ENCODE assay signal across 6 cellular contexts in the genomic region with DNA sequence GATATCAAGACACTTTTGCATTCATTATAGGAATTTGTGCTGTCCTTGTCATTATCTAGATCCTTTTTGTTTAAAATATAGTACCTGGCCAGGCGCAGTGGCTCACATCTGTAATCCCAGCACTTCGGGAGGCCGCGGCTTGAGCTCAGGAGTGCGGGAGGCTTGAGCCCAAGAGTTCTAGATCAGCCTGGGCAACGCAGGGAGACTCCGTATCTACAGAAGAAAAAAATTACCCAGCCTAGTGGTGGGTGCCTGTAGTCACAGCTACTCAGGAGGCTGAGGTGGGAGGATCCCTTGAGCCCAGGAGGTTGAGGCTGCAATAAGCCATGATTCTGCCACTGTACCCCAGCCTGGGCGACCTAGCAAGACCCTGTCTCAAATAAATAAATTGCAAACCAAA. TPM values are rescaled to one million over a fixed set of nuclear protein-coding genes. Genes with fewer than 3 reads are reported as not detected.
DNase-seq lines count a peak whose midpoint lies in the region; ATAC-seq and TF ChIP-seq lines count a peak whose summit lies in the region.

No MANE protein-coding gene starts in this region.

- ATAC-seq in CD4-positive, CD25-positive, alpha-beta regulatory T cell (ENCODE audit: low read depth in 2 of 2): no peak
- ATAC-seq in esophagus mucosa (peak; percentile 22), GM18873 (IDR thresholded peaks at IDR 0.05; ENCODE audit: low FRiP score, unreplicated experiment) (no peak)
- ATAC-seq in stimulated activated memory B cell treated with anti-CD40 and anti-IgM and Interleukin-4, amounts not matched to agents 10 μg/mL and 1 μg/mL and 100 μg/mL, for 72 hours: no peak

- H3K79me2 ChIP-seq in OCI-LY7 (ENCODE audit: insufficient read depth, low read depth, low read length): no peaks in the 10 kb centered on the region

- no TSS peak for BruUV-seq in OCI-LY7 (replicated peaks; lab: Mats Ljungman, UMichigan)

- peaks cover 6% of the 10 kb centered on the region for H3K4me1 ChIP-seq in CD4-positive, CD25-positive, alpha-beta regulatory T cell (ENCODE audit: control insufficient read depth, insufficient read depth, low read length, poor library complexity, severe bottlenecking)
- H3K4me1 ChIP-seq in OCI-LY7 (ENCODE audit: insufficient read depth, low read length, poor library complexity, severe bottlenecking): no peaks in the 10 kb centered on the region

- peak overlapping the region; percentile 65 for H3K4me3 ChIP-seq in CD4-positive, CD25-positive, alpha-beta regulatory T cell (ENCODE audit: low read depth, low read length)
- H3K4me3 ChIP-seq in OCI-LY7 (ENCODE audit: low read depth, low read length, poor library complexity, severe bottlenecking): peak overlapping the region; percentile 73

- no peaks in the 10 kb centered on the region for H3K9me2 ChIP-seq in OCI-LY7 (ENCODE audit: insufficient read depth, low read length)

- peaks cover 3% of the 10 kb centered on the region for H3K36me3 Mint-ChIP-seq in CD4-positive, CD25-positive, alpha-beta regulatory T cell
- H3K36me3 Mint-ChIP-seq in stimulated activated memory B cell treated with anti-CD40 and anti-IgM and Interleukin-4, amounts not matched to agents 10 μg/mL and 1 μg/mL and 100 μg/mL, for 72 hours: no peaks in the 10 kb centered on the region

- no peak overlapping the region for H3K27ac ChIP-seq in CD4-positive, CD25-positive, alpha-beta regulatory T cell (ENCODE audit: insufficient read depth, low read length, poor library complexity, severe bottlenecking)
- no peak overlapping the region for H3K27ac ChIP-seq in OCI-LY7 (ENCODE audit: low read depth, low read length, poor library complexity, severe bottlenecking)

- no peaks in the 10 kb centered on the region for H3K36me3 ChIP-seq in CD4-positive, CD25-positive, alpha-beta regulatory T cell (ENCODE audit: control insufficient read depth, insufficient read depth, low read length)
- H3K36me3 ChIP-seq in OCI-LY7 (ENCODE audit: insufficient read depth, low read length): no peaks in the 10 kb centered on the region

- peak overlapping the region; percentile 68 for H3K4me2 ChIP-seq in OCI-LY7 (ENCODE audit: low read length)

- peak in 2 of 3 donors; percentile 25 to 50 for DNase-seq in CD4-positive, CD25-positive, alpha-beta regulatory T cell
- peak; percentile 52 for DNase-seq in OCI-LY7 (ENCODE audit: low spot score)
- no peak for DNase-seq in G401 (ENCODE audit: low spot score)

- POLR2A ChIA-PET in OCI-LY7 (lab: Charles Lee): interaction anchor here (0.5 kb wide), 1 partner anchor 16 kb away, joined by 3 read pairs; no protein-coding TSS in a partner anchor

- H3K4me3 Mint-ChIP-seq in CD4-positive, CD25-positive, alpha-beta regulatory T cell: peak overlapping the region; percentile 92 to 98 (median 97)
- H3K4me3 Mint-ChIP-seq in stimulated activated memory B cell treated with anti-CD40 and anti-IgM and Interleukin-4, amounts not matched to agents 10 μg/mL and 1 μg/mL and 100 μg/mL, for 72 hours: peak overlapping the region; percentile 94

- no peaks in the 10 kb centered on the region for H3K9me3 Mint-ChIP-seq in CD4-positive, CD25-positive, alpha-beta regulatory T cell
- H3K9me3 Mint-ChIP-seq in stimulated activated memory B cell treated with anti-CD40 and anti-IgM and Interleukin-4, amounts not matched to agents 10 μg/mL and 1 μg/mL and 100 μg/mL, for 72 hours: no peaks in the 10 kb centered on the region

- peak overlapping the region; percentile 83 for H2AFZ ChIP-seq in OCI-LY7 (ENCODE audit: low read length)

- no peaks in the 10 kb centered on the region for H3K9me3 ChIP-seq in CD4-positive, CD25-positive, alpha-beta regulatory T cell (ENCODE audit: control insufficient read depth in 2 of 2, low read length in 2 of 2)
- no peaks in the 10 kb centered on the region for H3K9me3 ChIP-seq in OCI-LY7 (ENCODE audit: low read length)

- H3K27ac Mint-ChIP-seq in CD4-positive, CD25-positive, alpha-beta regulatory T cell: peak overlapping the region; percentile 66 to 89 (median 87)
- peak overlapping the region; percentile 89 for H3K27ac Mint-ChIP-seq in stimulated activated memory B cell treated with anti-CD40 and anti-IgM and Interleukin-4, amounts not matched to agents 10 μg/mL and 1 μg/mL and 100 μg/mL, for 72 hours

- peaks cover 5 to 16% (median 10%) of the 10 kb centered on the region in 4 donors for H3K4me1 Mint-ChIP-seq in CD4-positive, CD25-positive, alpha-beta regulatory T cell
- H3K4me1 Mint-ChIP-seq in stimulated activated memory B cell treated with anti-CD40 and anti-IgM and Interleukin-4, amounts not matched to agents 10 μg/mL and 1 μg/mL and 100 μg/mL, for 72 hours: peaks cover 16% of the 10 kb centered on the region

- no peaks in the 10 kb centered on the region for H4K20me1 ChIP-seq in OCI-LY7 (ENCODE audit: insufficient read depth, low read length)

- intact Hi-C loops in OCI-LY7 (cut with micrococcal nuclease; ENCODE audit: unreplicated experiment): no loop called here

- in situ Hi-C loops in G401 (cut with HindIII; ENCODE audit: low sequenced_read_pairs): no loop called here

- CTCF ChIA-PET in OCI-LY7 (lab: Charles Lee; ENCODE audit: unreplicated experiment): no interaction called here

- TF ChIP-seq CTCF in OCI-LY7 (conservative IDR thresholded peaks at IDR 0.05; ENCODE audit: low read length): peak; percentile 57

- H3K27me3 Mint-ChIP-seq in CD4-positive, CD25-positive, alpha-beta regulatory T cell: peaks cover 10% of the 10 kb centered on the region
- H3K27me3 Mint-ChIP-seq in stimulated activated memory B cell treated with anti-CD40 and anti-IgM and Interleukin-4, amounts not matched to agents 10 μg/mL and 1 μg/mL and 100 μg/mL, for 72 hours: no peaks in the 10 kb centered on the region

- H3K27me3 ChIP-seq in CD4-positive, CD25-positive, alpha-beta regulatory T cell (ENCODE audit: control insufficient read depth, insufficient read depth, low read length): no peaks in the 10 kb centered on the region

RNA-seq across cellular contexts. Expression of gene MORN4, which starts 0.6 kb away (rescaled TPM):
- 0.44 TPM for total RNA-seq in CD4-positive, CD25-positive, alpha-beta regulatory T cell
- 1 to 10 TPM; 1.5 to 3.1 (median 2.2) TPM for polyA plus RNA-seq in CD4-positive, CD25-positive, alpha-beta regulatory T cell
- total RNA-seq in OCI-LY7 (2014; rRNA removed; shearing (Covaris generic)): 2.4 and 2.9 TPM in 2 replicates
- 5.4 TPM in 2 replicates for total RNA-seq in OCI-LY7 (2022)
- 1.9 TPM for total RNA-seq in esophagus mucosa
- 15.6 and 18.8 TPM in 2 replicates for total RNA-seq in G401 (2014; rRNA removed; shearing (Covaris generic))

RNA-seq across cellular contexts. Expression of gene PI4K2A, which starts 6.5 kb away (rescaled TPM):
- 28.3 TPM for total RNA-seq in CD4-positive, CD25-positive, alpha-beta regulatory T cell
- 10 to 100 TPM in 2 of 4 donors, 1 to 10 TPM in 2; 7.9 to 11.7 (median 9.7) TPM for polyA plus RNA-seq in CD4-positive, CD25-positive, alpha-beta regulatory T cell
- total RNA-seq in OCI-LY7 (2014; rRNA removed; shearing (Covaris generic)): 8.0 and 9.2 TPM in 2 replicates
- 11.9 and 12.7 TPM in 2 replicates for total RNA-seq in OCI-LY7 (2022)
- 13.0 TPM for total RNA-seq in esophagus mucosa
- total RNA-seq in G401 (2014; rRNA removed; shearing (Covaris generic)): 40.2 and 42.2 TPM in 2 replicates

RNA-seq across cellular contexts. Expression of gene C10orf62, which starts 44.4 kb away (rescaled TPM):
- total RNA-seq in CD4-positive, CD25-positive, alpha-beta regulatory T cell: not detected
- polyA plus RNA-seq in CD4-positive, CD25-positive, alpha-beta regulatory T cell: not detected
- total RNA-seq in OCI-LY7 (2014; rRNA removed; shearing (Covaris generic)): not detected in 2 replicates
- total RNA-seq in OCI-LY7 (2022): not detected in 2 replicates
- 0.16 TPM for total RNA-seq in esophagus mucosa
- 0.24 TPM in 1 of 2 replicates, not detected in the other for total RNA-seq in G401 (2014; rRNA removed; shearing (Covaris generic))

RNA-seq across cellular contexts. Expression of gene HOGA1, which starts 49.7 kb away (rescaled TPM):
- total RNA-seq in CD4-positive, CD25-positive, alpha-beta regulatory T cell: not detected
- polyA plus RNA-seq in CD4-positive, CD25-positive, alpha-beta regulatory T cell: not detected
- not detected in 2 replicates for total RNA-seq in OCI-LY7 (2014; rRNA removed; shearing (Covaris generic))
- 0.25 TPM in 1 of 2 replicates, not detected in the other for total RNA-seq in OCI-LY7 (2022)
- total RNA-seq in esophagus mucosa: 1.7 TPM
- total RNA-seq in G401 (2014; rRNA removed; shearing (Covaris generic)): 8.0 and 8.1 TPM in 2 replicates

RNA-seq across cellular contexts. Expression of gene AVPI1, which starts 53.1 kb away (rescaled TPM):
- 11.1 TPM for total RNA-seq in CD4-positive, CD25-positive, alpha-beta regulatory T cell
- polyA plus RNA-seq in CD4-positive, CD25-positive, alpha-beta regulatory T cell: 1 to 10 TPM; 1.9 to 3.2 (median 2.9) TPM
- 2.8 and 4.6 TPM in 2 replicates for total RNA-seq in OCI-LY7 (2014; rRNA removed; shearing (Covaris generic))
- 2.1 and 3.2 TPM in 2 replicates for total RNA-seq in OCI-LY7 (2022)
- 6.8 TPM for total RNA-seq in esophagus mucosa
- total RNA-seq in G401 (2014; rRNA removed; shearing (Covaris generic)): 19.1 and 24.4 TPM in 2 replicates
